19 cellular contexts compared by ENCODE assay signal in genomic region chr16:85031451-85031850, GRCh38.
"Had no signal": no experiment of that assay in that cellular context is flagged by ENCODE, and none has a peak within 500 bp of the region (broad histone marks: within the 10 kb centered on the region; RNA-seq: fewer than 3 reads in every experiment).

No MANE protein-coding gene starts in this region.

- H3K9me3 Mint-ChIP-seq: activated B cell treated with CpG ODN at 0.5 μM for 24 hours; activated CD8-positive, alpha-beta T cell treated with anti-CD3 and anti-CD28 coated beads for 36 hours; naive B cell; neural progenitor cell; T-helper 1 cell treated with Interleukin-12 subunit alpha and Interleukin-12 subunit beta and Interleukin-4 antibody, amounts not matched to agents 30 μg/mL and 1 μg/mL, for 36 hours had no signal

- H3K36me3 Mint-ChIP-seq: activated CD8-positive, alpha-beta memory T cell treated with anti-CD3 and anti-CD28 coated beads, Interleukin-2, amount 10 ng/mL, durations not matched to agents 7 days and 5 days; naive B cell; neural progenitor cell had no signal

- H3K27ac Mint-ChIP-seq: activated B cell treated with CpG ODN at 0.5 μM for 24 hours; activated CD8-positive, alpha-beta memory T cell treated with anti-CD3 and anti-CD28 coated beads, Interleukin-2, amount 10 ng/mL, durations not matched to agents 7 days and 5 days; activated CD8-positive, alpha-beta T cell treated with anti-CD3 and anti-CD28 coated beads for 36 hours; neural progenitor cell; T-helper 1 cell treated with Interleukin-12 subunit alpha and Interleukin-12 subunit beta and Interleukin-4 antibody, amounts not matched to agents 30 μg/mL and 1 μg/mL, for 36 hours had no signal

- H3K4me3 ChIP-seq: left lung, lung, neural progenitor cell, tibial nerve, uterus had no signal

- H3K36me3 ChIP-seq: neural progenitor cell, uterus had no signal

- H3K27ac ChIP-seq: epithelial cell of prostate, left lung, neural progenitor cell, tibial nerve, uterus had no signal

- H3K9me3 ChIP-seq: left lung, tibial nerve, uterus had no signal

- H3K27me3 ChIP-seq: left lung, tibial nerve, uterus had no signal

- DNase-seq: activated B cell treated with CpG ODN at 0.5 μM for 24 hours; activated CD4-positive, alpha-beta T cell treated with anti-CD3 and anti-CD28 coated beads for 4 hours; activated CD8-positive, alpha-beta memory T cell treated with anti-CD3 and anti-CD28 coated beads, Interleukin-2, amount 10 ng/mL, durations not matched to agents 7 days and 5 days; activated CD8-positive, alpha-beta T cell treated with anti-CD3 and anti-CD28 coated beads for 36 hours; activated gamma-delta T cell; activated naive CD4-positive, alpha-beta T cell treated with anti-CD3 and anti-CD28 coated beads, Interleukin-2, amount 50 U/mL, for 16 hours; activated T-cell treated with anti-CD3 and anti-CD28 coated beads for 4 hours; central memory CD4-positive, alpha-beta T cell; left lung; naive B cell; stimulated activated CD4-positive, alpha-beta T cell treated with anti-CD3 and anti-CD28 coated beads, Interleukin-4, amount 100 ng/mL, for 24 hours; stimulated activated naive CD4-positive, alpha-beta T cell treated with Interleukin-2 at 50 U/mL for 16 hours; substantia nigra; uterus had no signal

- ATAC-seq: activated CD8-positive, alpha-beta memory T cell treated with anti-CD3 and anti-CD28 coated beads, Interleukin-2, amount 10 ng/mL, durations not matched to agents 7 days and 5 days; activated CD8-positive, alpha-beta T cell treated with anti-CD3 and anti-CD28 coated beads for 36 hours; left lung had no signal

- H3K4me3 Mint-ChIP-seq: activated B cell treated with CpG ODN at 0.5 μM for 24 hours; activated CD8-positive, alpha-beta memory T cell treated with anti-CD3 and anti-CD28 coated beads, Interleukin-2, amount 10 ng/mL, durations not matched to agents 7 days and 5 days; activated CD8-positive, alpha-beta T cell treated with anti-CD3 and anti-CD28 coated beads for 36 hours; neural progenitor cell; T-helper 1 cell treated with Interleukin-12 subunit alpha and Interleukin-12 subunit beta and Interleukin-4 antibody, amounts not matched to agents 30 μg/mL and 1 μg/mL, for 36 hours had no signal

- H3K27me3 Mint-ChIP-seq: activated CD8-positive, alpha-beta memory T cell treated with anti-CD3 and anti-CD28 coated beads, Interleukin-2, amount 10 ng/mL, durations not matched to agents 7 days and 5 days; activated CD8-positive, alpha-beta T cell treated with anti-CD3 and anti-CD28 coated beads for 36 hours had no signal
